8 cellular contexts compared by ENCODE assay signal in genomic region chr6:158008894-158009891, GRCh38. TPM values are rescaled to one million over a fixed set of nuclear protein-coding genes. Genes with fewer than 3 reads are reported as not detected.
A peak's percentile ranks its signal among the peaks of the same experiment; 100 is the strongest.
DNase-seq lines count a peak whose midpoint lies in the region; ATAC-seq and TF ChIP-seq lines count a peak whose summit lies in the region.

No MANE protein-coding gene starts in this region.

- no peaks in the 10 kb centered on the region for H3K27me3 ChIP-seq in CD4-positive, alpha-beta memory T cell (ENCODE audit: insufficient read depth, low read length)
- no peaks in the 10 kb centered on the region for H3K27me3 ChIP-seq in gastrocnemius medialis

- ATAC-seq in left cardiac atrium (peak; percentile 77 to 91), gastrocnemius medialis (peak; percentile 46 to 62), HG03175 (IDR thresholded peaks at IDR 0.05; ENCODE audit: unreplicated experiment) (no peak), GM21526 (IDR thresholded peaks at IDR 0.05; ENCODE audit: low FRiP score, unreplicated experiment) (no peak)

- peaks cover 0 to 2% (median 0%) of the 10 kb centered on the region in 8 donors for H3K9me3 Mint-ChIP-seq in CD4-positive, alpha-beta memory T cell
- no peaks in the 10 kb centered on the region for H3K9me3 Mint-ChIP-seq in activated naive CD4-positive, alpha-beta T cell treated with anti-CD3 and anti-CD28 coated beads, Interleukin-2, amount 50 U/mL, for 24 hours

- no peak for TF ChIP-seq CTCF in gastrocnemius medialis (IDR thresholded peaks at IDR 0.05 in 4 of 5, conservative IDR thresholded peaks at IDR 0.05 in 1 of 5)

- DNase-seq in CD4-positive, alpha-beta memory T cell = peak; percentile 37 to 67 (median 39)
- DNase-seq in NCI-H1092 treated with DMSO at 0.1 percent for 48 hours (lab: John Stamatoyannopoulos, UW) = peak; percentile 74
- DNase-seq in left cardiac atrium = peak; percentile 78
- peak; percentile 22 to 44 for DNase-seq in gastrocnemius medialis
- DNase-seq in NCI-H1048 (lab: John Stamatoyannopoulos, UW) = no peak

- H3K4me1 Mint-ChIP-seq in CD4-positive, alpha-beta memory T cell = peaks cover 63 to 90% (median 78%) of the 10 kb centered on the region in 4 donors
- peaks cover 83% of the 10 kb centered on the region for H3K4me1 Mint-ChIP-seq in activated naive CD4-positive, alpha-beta T cell treated with anti-CD3 and anti-CD28 coated beads, Interleukin-2, amount 50 U/mL, for 24 hours

- H3K4me3 Mint-ChIP-seq in CD4-positive, alpha-beta memory T cell = peak overlapping the region; percentile 70 to 94 (median 83)
- H3K4me3 Mint-ChIP-seq in activated naive CD4-positive, alpha-beta T cell treated with anti-CD3 and anti-CD28 coated beads, Interleukin-2, amount 50 U/mL, for 24 hours = peak overlapping the region; percentile 79

- CTCF ChIA-PET in CD4-positive, alpha-beta memory T cell (lab: Charles Lee; ENCODE audit: partially characterized antibody) = interaction anchor here (1.5 to 9.8 kb wide), 4 partner anchors 10 to 27 kb away, joined by 4 to 93 read pairs (median 14); no protein-coding TSS in a partner anchor

- peaks cover 54% of the 10 kb centered on the region for H3K4me1 ChIP-seq in CD4-positive, alpha-beta memory T cell (ENCODE audit: insufficient read depth, low read length)
- H3K4me1 ChIP-seq in gastrocnemius medialis = peaks cover 6 to 13% of the 10 kb centered on the region in 2 donors

- no peaks in the 10 kb centered on the region for H3K9me3 ChIP-seq in CD4-positive, alpha-beta memory T cell (ENCODE audit: control insufficient read depth in 1 of 2, low read length in 2 of 2)
- H3K9me3 ChIP-seq in gastrocnemius medialis = no peaks in the 10 kb centered on the region

- no peak for TF ChIP-seq POLR2A in gastrocnemius medialis (IDR thresholded peaks at IDR 0.05)

- POLR2A ChIA-PET in CD4-positive, alpha-beta memory T cell (lab: Charles Lee; ENCODE audit: partially characterized antibody) = interaction anchor here (2.5 kb wide), 1 partner anchor 17 kb away, joined by 16 read pairs; no protein-coding TSS in a partner anchor

- H3K36me3 ChIP-seq in CD4-positive, alpha-beta memory T cell (ENCODE audit: insufficient read depth, low read length) = no peaks in the 10 kb centered on the region
- H3K36me3 ChIP-seq in gastrocnemius medialis = no peaks in the 10 kb centered on the region

- in situ Hi-C loops in gastrocnemius medialis (cut with MboI; ENCODE audit: low sequenced_read_pairs in 4 of 4) = no loop called here

- H3K27me3 Mint-ChIP-seq in CD4-positive, alpha-beta memory T cell = no peaks in the 10 kb centered on the region
- no peaks in the 10 kb centered on the region for H3K27me3 Mint-ChIP-seq in activated naive CD4-positive, alpha-beta T cell treated with anti-CD3 and anti-CD28 coated beads, Interleukin-2, amount 50 U/mL, for 24 hours

- H3K36me3 Mint-ChIP-seq in CD4-positive, alpha-beta memory T cell = peaks cover 3 to 20% of the 10 kb centered on the region in 2 donors
- peaks cover 4% of the 10 kb centered on the region for H3K36me3 Mint-ChIP-seq in activated naive CD4-positive, alpha-beta T cell treated with anti-CD3 and anti-CD28 coated beads, Interleukin-2, amount 50 U/mL, for 24 hours

- peak overlapping the region; percentile 79 to 98 (median 96) for H3K27ac Mint-ChIP-seq in CD4-positive, alpha-beta memory T cell
- peak overlapping the region; percentile 94 for H3K27ac Mint-ChIP-seq in activated naive CD4-positive, alpha-beta T cell treated with anti-CD3 and anti-CD28 coated beads, Interleukin-2, amount 50 U/mL, for 24 hours

- intact Hi-C loops in CD4-positive, alpha-beta memory T cell (cut with micrococcal nuclease) = loop anchor here (1.0 to 2.0 kb wide), 2 partner anchors 17 to 28 kb away; partner anchors contain the start of gene SYNJ2
- intact Hi-C loops in left cardiac atrium (cut with DNase I) = no loop called here
- intact Hi-C loops in gastrocnemius medialis (cut with DNase I; ENCODE audit: low total_unique reads) = no loop called here

- peak overlapping the region; percentile 46 to 58 for H3K4me3 ChIP-seq in CD4-positive, alpha-beta memory T cell (ENCODE audit: low read length in 2 of 2)
- H3K4me3 ChIP-seq in gastrocnemius medialis = no peak overlapping the region

- H3K27ac ChIP-seq in CD4-positive, alpha-beta memory T cell (ENCODE audit: low read depth, low read length) = peak overlapping the region; percentile 36
- peak overlapping the region in 3 of 4 donors; percentile 39 to 61 (median 41) for H3K27ac ChIP-seq in gastrocnemius medialis

RNA-seq across cellular contexts. Expression of gene SYNJ2, which starts 27.5 kb away (rescaled TPM):
- 10 to 100 TPM; 17.2 to 17.4 TPM for total RNA-seq in CD4-positive, alpha-beta memory T cell
- polyA plus RNA-seq in CD4-positive, alpha-beta memory T cell = 10 to 100 TPM; 14.5 to 14.6 TPM
- 10 to 100 TPM; 10.2 to 23.4 TPM for total RNA-seq in left cardiac atrium
- total RNA-seq in gastrocnemius medialis = 10 to 100 TPM in 1 of 4 donors, 1 to 10 TPM in 3; 3.9 to 17.0 (median 7.0) TPM

Comparison
In these comparisons a context has a peak if more than half of its experiments do, and no peak if none do; other contexts are left out.
1. H3K4me3 ChIP-seq: peak in CD4-positive, alpha-beta memory T cell (2 of 2); none in gastrocnemius medialis (0 of 4).
2. ATAC-seq: peak in left cardiac atrium (2 of 2) and gastrocnemius medialis (2 of 2); none in HG03175 (single experiment) and GM21526 (single experiment).